7 cellular contexts compared by ENCODE assay signal in the genomic region with DNA sequence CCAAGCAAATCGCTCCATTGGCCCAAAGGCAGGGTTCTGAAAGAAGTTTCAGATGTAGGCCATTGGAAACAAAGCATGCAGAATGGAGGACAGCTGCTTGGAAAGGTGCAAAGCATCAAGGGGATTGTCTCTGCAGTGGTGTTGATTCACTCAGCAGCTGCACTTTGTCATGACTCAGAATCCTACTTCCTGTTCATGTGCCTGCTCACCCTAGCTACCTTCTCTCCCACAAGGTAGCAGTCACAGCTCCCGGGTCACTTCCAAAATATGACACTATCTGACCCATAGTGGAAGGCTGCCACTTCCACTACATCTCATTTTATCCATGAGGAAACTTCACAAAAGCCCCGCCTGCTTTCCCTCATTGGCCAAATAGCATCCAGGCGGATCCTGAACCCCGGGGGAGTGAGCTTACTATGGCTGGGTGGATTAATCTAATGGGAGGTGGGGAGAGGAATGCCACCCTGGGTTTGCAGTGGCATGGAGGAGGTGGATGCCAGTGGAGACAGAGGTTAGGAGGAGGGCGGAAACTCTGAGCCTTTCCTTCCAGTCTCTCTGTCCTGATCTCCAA.
DNase-seq lines count a peak whose midpoint lies in the region; ATAC-seq and TF ChIP-seq lines count a peak whose summit lies in the region.

No MANE protein-coding gene starts in this region.

- peak; percentile 59 for ATAC-seq in GM18873 (IDR thresholded peaks at IDR 0.05; ENCODE audit: low FRiP score, unreplicated experiment)
- ATAC-seq in HCT116 = peak; percentile 49
- ATAC-seq in heart left ventricle = no peak

- H3K4me1 Mint-ChIP-seq in endothelial cell (ENCODE audit: unreplicated experiment) = peaks cover 3% of the 10 kb centered on the region

- H3K9me3 ChIP-seq in HCT116 (ENCODE audit: control insufficient read depth in 1 of 2, insufficient read depth in 1 of 2, low read depth in 1 of 2, low read length in 2 of 2) (no peaks in the 10 kb centered on the region), OCI-LY3 (ENCODE audit: insufficient read depth, low read length) (no peaks in the 10 kb centered on the region), heart left ventricle (peaks cover 0 to 13% (median 0%) of the 10 kb centered on the region in 12 donors)

- peaks cover 11% of the 10 kb centered on the region for H3K27me3 Mint-ChIP-seq in endothelial cell (ENCODE audit: unreplicated experiment)

- H3K27me3 ChIP-seq in HCT116 (ENCODE audit: insufficient read depth, low read length) (no peaks in the 10 kb centered on the region), OCI-LY3 (ENCODE audit: low read depth, low read length) (0 out of 2 replicates have a peak, but pooled peaks cover 3% of the 10 kb centered on the region), heart left ventricle (peaks cover 0 to 37% (median 19%) of the 10 kb centered on the region in 9 donors)

- TF ChIP-seq RAD21 in HCT116 (IDR thresholded peaks at IDR 0.05; ENCODE audit: low read depth) = no peak

- peaks cover 18 to 25% of the 10 kb centered on the region in 2 experiments; a peak in 3 of 4 replicates for H3K4me1 ChIP-seq in HCT116 (ENCODE audit: control insufficient read depth in 1 of 2, insufficient read depth in 2 of 2, low read length in 2 of 2)
- peaks cover 38% of the 10 kb centered on the region for H3K4me1 ChIP-seq in OCI-LY3 (ENCODE audit: low read length)
- peaks cover 0 to 9% (median 0%) of the 10 kb centered on the region in 12 donors for H3K4me1 ChIP-seq in heart left ventricle

- no TSS peak for BruUV-seq in HCT116 (replicated peaks; lab: Mats Ljungman, UMichigan)

- CTCF ChIA-PET in HCT116 (lab: Charles Lee) = interaction anchor here (1.6 kb wide), 1 partner anchor 36 kb away, joined by 3 read pairs; no protein-coding TSS in a partner anchor

- H3K4me3 Mint-ChIP-seq in endothelial cell (ENCODE audit: unreplicated experiment) = no peak overlapping the region

- RAD21 ChIA-PET in HCT116 (lab: Charles Lee; ENCODE audit: low non-redundant PET in 1 of 2, low total read pairs in 2 of 2, uncharacterized antibody in 2 of 2, unreplicated experiment in 2 of 2) = no interaction called here

- H4K20me1 ChIP-seq in HCT116 (ENCODE audit: insufficient read depth) (no peaks in the 10 kb centered on the region), OCI-LY3 (ENCODE audit: insufficient read depth, low read length) (no peaks in the 10 kb centered on the region)

- no peaks in the 10 kb centered on the region for H3K36me3 Mint-ChIP-seq in endothelial cell (ENCODE audit: low read depth, unreplicated experiment)

- H2AFZ ChIP-seq in HCT116 (ENCODE audit: low read depth, low read length, poor library complexity, severe bottlenecking) = no peak overlapping the region
- H2AFZ ChIP-seq in OCI-LY3 (ENCODE audit: low read depth, low read length) = peak overlapping the region; percentile 28; the same call in 1 of the 2 replicates

- intact Hi-C loops in HCT116 (cut with micrococcal nuclease) (no loop called here), heart left ventricle (cut with DNase I) (no loop called here)

- H3K9me3 Mint-ChIP-seq in endothelial cell (ENCODE audit: unreplicated experiment) = no peaks in the 10 kb centered on the region

- H3K27ac ChIP-seq in HCT116 (ENCODE audit: low read depth, low read length) (no peak overlapping the region), OCI-LY3 (ENCODE audit: low read length) (peak overlapping the region; percentile 95), heart left ventricle (no peak overlapping the region)

- no peak overlapping the region for H3K27ac Mint-ChIP-seq in endothelial cell (ENCODE audit: unreplicated experiment)

- 66 to 80% (median 70%) methylated on average over 6 of the region's 6 CpGs for WGBS in heart left ventricle, 4 donors

- no peak for TF ChIP-seq CTCF in HCT116 (IDR thresholded peaks at IDR 0.05 in 2 of 3, conservative IDR thresholded peaks at IDR 0.05 in 1 of 3; ENCODE audit: borderline replicate concordance in 1 of 3, insufficient read depth in 1 of 3, low read depth in 2 of 3, low read length in 2 of 3)
- no peak for TF ChIP-seq CTCF in OCI-LY3 (IDR thresholded peaks at IDR 0.05; ENCODE audit: low read depth, low read length)
- TF ChIP-seq CTCF in endothelial cell (IDR thresholded peaks at IDR 0.05; ENCODE audit: unreplicated experiment) = no peak
- TF ChIP-seq CTCF in GM20000 (IDR thresholded peaks at IDR 0.05; ENCODE audit: extremely low read depth, missing control alignments) = no peak
- TF ChIP-seq CTCF in heart left ventricle (IDR thresholded peaks at IDR 0.05) = no peak

- POLR2A ChIA-PET in HCT116 (lab: Charles Lee) = interaction anchor here (0.7 kb wide), 1 partner anchor 9 kb away, joined by 3 read pairs; no protein-coding TSS in a partner anchor

- H3K9ac ChIP-seq in HCT116 (ENCODE audit: low read length) (no peak overlapping the region), OCI-LY3 (ENCODE audit: low read length) (peak overlapping the region; percentile 59)

- TF ChIP-seq POLR2A in HCT116 (IDR thresholded peaks at IDR 0.05; ENCODE audit: borderline replicate concordance, extremely low read depth, insufficient read depth, insufficient read length) (no peak), heart left ventricle (IDR thresholded peaks at IDR 0.05) (no peak)

- H3K79me2 ChIP-seq in HCT116 (ENCODE audit: insufficient read depth, low read length) = no peaks in the 10 kb centered on the region
- H3K79me2 ChIP-seq in OCI-LY3 (ENCODE audit: low read length) = no peaks in the 10 kb centered on the region

- H3K4me2 ChIP-seq in HCT116 (ENCODE audit: low read length) = peak overlapping the region; percentile 41
- peak overlapping the region; percentile 97 for H3K4me2 ChIP-seq in OCI-LY3 (ENCODE audit: low read length)

- H3K36me3 ChIP-seq in HCT116 (ENCODE audit: control insufficient read depth in 1 of 2, insufficient read depth in 2 of 2, low read length in 2 of 2) (no peaks in the 10 kb centered on the region), OCI-LY3 (replicated peaks; ENCODE audit: low read depth, low read length) (no peaks in the 10 kb centered on the region), heart left ventricle (no peaks in the 10 kb centered on the region)

- DNase-seq in HCT116 (ENCODE audit: low read depth, low spot score) (no peak), kidney tubule cell (ENCODE audit: low spot score) (peak; percentile 82), endothelial cell (ENCODE audit: low spot score) (no peak), GM20000 (ENCODE audit: low spot score) (no peak), heart left ventricle (no peak)

- H3K9me2 ChIP-seq in HCT116 (ENCODE audit: insufficient read depth) = no peaks in the 10 kb centered on the region

- H3K4me3 ChIP-seq in HCT116 (replicated peaks in 1 of 2; ENCODE audit: low read depth in 1 of 2, low read length in 2 of 2) (no peak overlapping the region), OCI-LY3 (ENCODE audit: low read length) (peak overlapping the region; percentile 68), heart left ventricle (no peak overlapping the region)

TF ChIP-seq in HCT116, 20 proteins besides CTCF, POLR2A, EP300 and RAD21:
- TF ChIP-seq JUND (IDR thresholded peaks at IDR 0.05) (peak; percentile 41), SP1 (IDR thresholded peaks at IDR 0.05; ENCODE audit: low read depth) (no peak; the same call in 1 of the 2 replicates)
TF ChIP-seq in HCT116: peak in this region for 1.

Comparison
In these comparisons a context has a peak if more than half of its experiments do, and no peak if none do; other contexts are left out.
1. ATAC-seq: peak in GM18873 (single experiment) and HCT116 (single experiment); none in heart left ventricle (0 of 4).